In the genomic region with DNA sequence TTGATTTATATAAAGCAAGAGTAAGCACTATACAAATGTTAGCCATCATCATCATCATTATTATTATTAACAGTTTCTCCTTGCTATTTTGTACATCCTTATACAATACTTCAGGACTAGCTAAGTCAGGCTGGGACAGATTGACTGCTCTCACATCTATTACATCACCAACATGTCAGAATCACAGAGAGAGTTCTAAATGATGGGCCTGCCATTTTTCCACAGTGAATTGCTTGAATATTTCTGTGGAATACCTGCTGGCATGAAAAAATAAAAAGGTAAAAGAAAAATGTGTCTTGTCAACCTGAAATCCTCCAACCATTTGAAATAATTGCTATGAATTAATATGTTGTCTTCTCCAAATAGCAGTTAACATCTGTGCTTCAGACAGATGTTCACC, we compare ENCODE assay signal across 3 cellular contexts.
"Had no signal": no experiment of that assay in that cellular context is flagged by ENCODE, and none has a peak within 500 bp of the region (broad histone marks: within the 10 kb centered on the region; RNA-seq: fewer than 3 reads in every experiment).

No MANE protein-coding gene starts in this region.

- DNase-seq: GDM1, GF-D8 had no signal

- H3K4me3 ChIP-seq: GM12878 had no signal
